Comparison of ENCODE assay signal across 8 cellular contexts in the genomic region with DNA sequence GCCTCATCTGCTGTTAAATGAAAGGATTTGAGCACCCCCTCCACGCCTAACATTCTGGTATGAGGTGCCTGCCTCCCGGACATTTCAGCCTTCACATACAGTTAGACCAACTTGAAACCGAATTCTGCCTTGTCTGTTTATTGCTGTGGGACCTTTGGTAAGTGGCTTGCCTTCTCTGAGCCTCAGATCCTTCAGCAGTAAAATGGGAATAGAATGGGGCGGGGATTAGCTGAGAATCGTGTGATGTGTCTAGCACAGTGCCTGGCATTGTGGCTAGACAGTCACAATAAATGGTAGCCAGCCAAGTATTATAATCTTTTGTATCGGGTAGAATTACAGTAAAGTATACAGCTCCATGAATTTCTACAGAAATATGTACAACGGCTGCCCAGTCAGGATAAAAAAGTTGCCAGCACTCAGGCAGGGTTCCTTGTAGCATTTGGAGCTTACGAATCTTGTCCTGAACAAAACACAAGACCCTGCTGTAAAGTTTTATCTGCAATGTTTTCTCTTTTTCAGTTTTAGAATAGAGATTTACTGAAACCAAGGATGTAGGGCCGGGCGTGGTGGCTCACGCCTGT. TPM values are rescaled to one million over a fixed set of nuclear protein-coding genes. Genes with fewer than 3 reads are reported as not detected.
DNase-seq lines count a peak whose midpoint lies in the region; ATAC-seq and TF ChIP-seq lines count a peak whose summit lies in the region.

No MANE protein-coding gene starts in this region.

- no peaks in the 10 kb centered on the region for H3K9me2 ChIP-seq in hepatocyte (replicated peaks; ENCODE audit: insufficient read depth)

- in situ Hi-C loops in HAP-1 (cut with MboI; ENCODE audit: low sequenced_read_pairs): loop anchor here (10.0 kb wide), 2 partner anchors 90 to 390 kb away; no protein-coding TSS in a partner anchor

- no peaks in the 10 kb centered on the region for H4K20me1 ChIP-seq in hepatocyte (ENCODE audit: insufficient read depth, poor library complexity, severe bottlenecking)

- H3K4me3 Mint-ChIP-seq in activated T-cell treated with anti-CD3 and anti-CD28 coated beads, Interleukin-2, amount 50 U/mL, for 4 hours: no peak overlapping the region

- no peaks in the 10 kb centered on the region for H3K36me3 Mint-ChIP-seq in activated T-cell treated with anti-CD3 and anti-CD28 coated beads, Interleukin-2, amount 50 U/mL, for 4 hours (ENCODE audit: insufficient read depth)

- no peak for TF ChIP-seq EP300 in sigmoid colon (IDR thresholded peaks at IDR 0.05)

- intact Hi-C loops in sigmoid colon (cut with DNase I): no loop called here

- H3K9me3 Mint-ChIP-seq in activated T-cell treated with anti-CD3 and anti-CD28 coated beads, Interleukin-2, amount 50 U/mL, for 4 hours: no peaks in the 10 kb centered on the region

- H3K9me3 ChIP-seq in HAP-1 (no peaks in the 10 kb centered on the region), hepatocyte (ENCODE audit: low read depth) (no peaks in the 10 kb centered on the region), sigmoid colon (no peaks in the 10 kb centered on the region)

- no peak for TF ChIP-seq POLR2A in sigmoid colon (IDR thresholded peaks at IDR 0.05)

- peak overlapping the region; percentile 48 for H3K4me3 ChIP-seq in HAP-1
- H3K4me3 ChIP-seq in hepatocyte: peak overlapping the region; percentile 45
- H3K4me3 ChIP-seq in sigmoid colon: peak overlapping the region in 3 of 4 donors; percentile 43 to 57 (median 52)

- peaks cover 3% of the 10 kb centered on the region; the same call in 1 of the 2 replicates for H3K4me1 ChIP-seq in HAP-1
- H3K4me1 ChIP-seq in hepatocyte (ENCODE audit: insufficient read depth): no peaks in the 10 kb centered on the region
- H3K4me1 ChIP-seq in sigmoid colon: peaks cover 0 to 13% (median 7%) of the 10 kb centered on the region in 4 donors

- no peaks in the 10 kb centered on the region for H3K79me2 ChIP-seq in hepatocyte

- H3K36me3 ChIP-seq in HAP-1 (replicated peaks) (no peaks in the 10 kb centered on the region), hepatocyte (replicated peaks; ENCODE audit: insufficient read depth, low read depth) (no peaks in the 10 kb centered on the region), sigmoid colon (no peaks in the 10 kb centered on the region)

- H3K27ac ChIP-seq in angular gyrus (ENCODE audit: low read depth, low read length) (peak overlapping the region; percentile 69), hepatocyte (peak overlapping the region; percentile 81), sigmoid colon (peak overlapping the region in 3 of 4 donors; percentile 24 to 68 (median 55))

- 72% methylated on average over 11 of the region's 11 CpGs for WGBS in hepatocyte (ENCODE audit: low lambda C conversion rate, missing lambda C conversion rate)
- WGBS in sigmoid colon, 2 donors: 48 to 69% methylated on average over 11 of the region's 11 CpGs

- peaks cover 4% of the 10 kb centered on the region for H3K4me1 Mint-ChIP-seq in activated T-cell treated with anti-CD3 and anti-CD28 coated beads, Interleukin-2, amount 50 U/mL, for 4 hours (ENCODE audit: low read depth)

- peak overlapping the region; percentile 84 for H3K4me2 ChIP-seq in hepatocyte

- TF ChIP-seq CTCF in hepatocyte (IDR thresholded peaks at IDR 0.05; ENCODE audit: poor library complexity) (no peak), sigmoid colon (IDR thresholded peaks at IDR 0.05) (no peak)

- ATAC-seq in HG03439 (IDR thresholded peaks at IDR 0.05; ENCODE audit: unreplicated experiment) (no peak), GM21526 (IDR thresholded peaks at IDR 0.05; ENCODE audit: low FRiP score, unreplicated experiment) (no peak)
- ATAC-seq in activated T-cell treated with anti-CD3 and anti-CD28 coated beads, Interleukin-2, amount 50 U/mL, for 4 hours: no peak

- DNase-seq in HAP-1 (ENCODE audit: low spot score in 2 of 2) (no peak), hepatocyte (ENCODE audit: low spot score) (no peak), sigmoid colon (no peak), SIG-M5 treated with dmso at 0.1 percent for 504 hours (lab: John Stamatoyannopoulos, UW; ENCODE audit: unreplicated experiment) (no peak)
- no peak for DNase-seq in activated T-cell treated with anti-CD3 and anti-CD28 coated beads, Interleukin-2, amount 50 U/mL, for 4 hours

- H3K27me3 Mint-ChIP-seq in activated T-cell treated with anti-CD3 and anti-CD28 coated beads, Interleukin-2, amount 50 U/mL, for 4 hours (ENCODE audit: low read depth): peaks cover 37% of the 10 kb centered on the region

- H2AFZ ChIP-seq in hepatocyte: peak overlapping the region; percentile 79

- peaks cover 5% of the 10 kb centered on the region; the same call in 1 of the 2 replicates for H3K27me3 ChIP-seq in HAP-1 (ENCODE audit: low read depth)
- no peaks in the 10 kb centered on the region for H3K27me3 ChIP-seq in hepatocyte
- peaks cover 0 to 23% (median 14%) of the 10 kb centered on the region in 3 donors for H3K27me3 ChIP-seq in sigmoid colon

RNA-seq across cellular contexts. Expression of a gene that starts 0.8 kb away (rescaled TPM):
- total RNA-seq in hepatocyte (5.9 and 6.5 TPM in 2 replicates), sigmoid colon (under 1 TPM; 0.16 to 0.55 (median 0.38) TPM)
- polyA plus RNA-seq in hepatocyte (4.4 and 5.7 TPM in 2 replicates), sigmoid colon (1 to 10 TPM in 2 of 3 donors, under 1 TPM in 1; 0.46 to 3.1 (median 1.8) TPM)
- not detected for total RNA-seq in activated T-cell treated with anti-CD3 and anti-CD28 coated beads, Interleukin-2, amount 50 U/mL, for 4 hours

RNA-seq across cellular contexts. Expression of a gene that starts 58.3 kb away (rescaled TPM):
- total RNA-seq in hepatocyte: 57.0 and 59.8 TPM in 2 replicates
- 9.9 and 13.9 TPM in 2 replicates for polyA plus RNA-seq in hepatocyte
- 100 to 1,000 TPM in 1 of 4 donors, 10 to 100 TPM in 3; 72.8 to 112 (median 75.7) TPM for total RNA-seq in sigmoid colon
- 10 to 100 TPM in 1 of 3 donors, 1 to 10 TPM in 2; 6.0 to 23.0 (median 7.8) TPM for polyA plus RNA-seq in sigmoid colon
- total RNA-seq in activated T-cell treated with anti-CD3 and anti-CD28 coated beads, Interleukin-2, amount 50 U/mL, for 4 hours: 10 to 100 TPM; 83.7 to 94.7 (median 87.3) TPM
